In genomic region chr11:119288219-119288618, GRCh38 we compare ENCODE assay signal across 34 cellular contexts. TPM values are rescaled to one million over a fixed set of nuclear protein-coding genes. Genes with fewer than 3 reads are reported as not detected.
"Had no signal": no experiment of that assay in that cellular context is flagged by ENCODE, and none has a peak within 500 bp of the region (broad histone marks: within the 10 kb centered on the region; RNA-seq: fewer than 3 reads in every experiment).

No MANE protein-coding gene starts in this region.

- ATAC-seq: left colon; left lung; lower lobe of right lung; natural killer cell; stimulated activated memory B cell treated with anti-CD40 and anti-IgM and Interleukin-4, amounts not matched to agents 10 μg/mL and 1 μg/mL and 100 μg/mL, for 72 hours; stimulated activated naive CD8-positive, alpha-beta T cell treated with anti-CD3 and anti-CD28 coated beads, Interleukin-15, amount 100 ng/mL, for 72 hours; upper lobe of right lung had no signal

- H3K4me1 Mint-ChIP-seq: nephron progenitor cell, neural progenitor cell had no signal

- H3K9ac ChIP-seq: neural progenitor cell had no signal

- DNase-seq: hypothalamus; immature natural killer cell; kidney; left colon; left lung; lower lobe of right lung; mammary epithelial cell; mesenchymal stem cell; naive B cell; natural killer cell; nephron progenitor cell; occipital lobe; right lobe of liver; stimulated activated CD4-positive, alpha-beta T cell treated with anti-CD3 and anti-CD28 coated beads, Interleukin-1b, Interleukin-23, amount 100 ng/mL, for 48 hours; stimulated activated CD4-positive, alpha-beta T cell treated with anti-CD3 and anti-CD28 coated beads, Interleukin-2, amount 100 ng/mL, for 48 hours; stimulated activated CD4-positive, alpha-beta T cell treated with anti-CD3 and anti-CD28 coated beads, Interleukin-4, amount 100 ng/mL, for 4 hours; stimulated activated CD8-positive, alpha-beta memory T cell treated with anti-CD3 and anti-CD28 coated beads, Interleukin-4, amount 100 ng/mL, for 48 hours; stimulated activated naive CD4-positive, alpha-beta T cell treated with Interleukin-2 at 50 U/mL for 16 hours; stimulated activated naive CD8-positive, alpha-beta T cell treated with anti-CD3 and anti-CD28 coated beads, Interleukin-15, amount 100 ng/mL, for 72 hours; testis; thyroid gland; transverse colon; upper lobe of right lung had no signal

- H3K27me3 ChIP-seq: left lung, neural progenitor cell, neutrophil, right atrium auricular region, right lobe of liver, testis, thyroid gland, transverse colon, upper lobe of right lung had no signal

- H3K9me3 Mint-ChIP-seq: immature natural killer cell; natural killer cell; stimulated activated memory B cell treated with anti-CD40 and anti-IgM and Interleukin-4, amounts not matched to agents 10 μg/mL and 1 μg/mL and 100 μg/mL, for 72 hours; stimulated activated naive CD8-positive, alpha-beta T cell treated with anti-CD3 and anti-CD28 coated beads, Interleukin-15, amount 100 ng/mL, for 72 hours had no signal

- H3K4me1 ChIP-seq: left lung, neural progenitor cell, right lobe of liver, testis, thyroid gland, upper lobe of right lung had no signal

- H3K4me3 ChIP-seq: left lung, lower lobe of right lung, neural progenitor cell, right atrium auricular region, right lobe of liver, smooth muscle cell, testis, thyroid gland, transverse colon, upper lobe of right lung had no signal

- H3K4me3 Mint-ChIP-seq: immature natural killer cell; naive B cell; natural killer cell; nephron progenitor cell; neural progenitor cell; stimulated activated memory B cell treated with anti-CD40 and anti-IgM and Interleukin-4, amounts not matched to agents 10 μg/mL and 1 μg/mL and 100 μg/mL, for 72 hours; stimulated activated naive CD8-positive, alpha-beta T cell treated with anti-CD3 and anti-CD28 coated beads, Interleukin-15, amount 100 ng/mL, for 72 hours had no signal

- H3K36me3 ChIP-seq: neural progenitor cell had no signal

- H3K27ac Mint-ChIP-seq: immature natural killer cell; natural killer cell; nephron progenitor cell; neural progenitor cell; progenitor cell of endocrine pancreas; stimulated activated memory B cell treated with anti-CD40 and anti-IgM and Interleukin-4, amounts not matched to agents 10 μg/mL and 1 μg/mL and 100 μg/mL, for 72 hours; stimulated activated naive CD8-positive, alpha-beta T cell treated with anti-CD3 and anti-CD28 coated beads, Interleukin-15, amount 100 ng/mL, for 72 hours had no signal

- H3K9me3 ChIP-seq: neutrophil, right lobe of liver, testis, thyroid gland, transverse colon, upper lobe of right lung had no signal

- H3K27ac ChIP-seq: left lung, lower lobe of right lung, neural progenitor cell, neutrophil, right atrium auricular region, right lobe of liver, testis, thyroid gland, transverse colon, upper lobe of right lung had no signal

- H3K27me3 Mint-ChIP-seq: naive B cell; progenitor cell of endocrine pancreas; stimulated activated memory B cell treated with anti-CD40 and anti-IgM and Interleukin-4, amounts not matched to agents 10 μg/mL and 1 μg/mL and 100 μg/mL, for 72 hours; stimulated activated naive CD8-positive, alpha-beta T cell treated with anti-CD3 and anti-CD28 coated beads, Interleukin-15, amount 100 ng/mL, for 72 hours had no signal

RNA-seq across cellular contexts. Expression of gene MCAM, which starts 28.7 kb away (rescaled TPM):
- polyA plus RNA-seq: immature natural killer cell had no signal

RNA-seq across cellular contexts. Expression of gene C1QTNF5, which starts 52.5 kb away (rescaled TPM):
- total RNA-seq: natural killer cell had no signal
- polyA plus RNA-seq: immature natural killer cell had no signal

RNA-seq across cellular contexts. Expression of gene MFRP, which starts 58.3 kb away (rescaled TPM):
- total RNA-seq: kidney, left colon, left lung, liver, lower lobe of right lung, mammary epithelial cell, natural killer cell, occipital lobe, osteocyte, progenitor cell of endocrine pancreas, pulmonary artery endothelial cell, renal cortical epithelial cell, right atrium auricular region, right lobe of liver, skeletal muscle tissue, smooth muscle cell, testis, thyroid gland, upper lobe of right lung had no signal
- polyA plus RNA-seq: immature natural killer cell, liver, mammary epithelial cell, smooth muscle cell had no signal
